Comparison of ENCODE assay signal across 22 cellular contexts in genomic region chr5:7397935-7398334, GRCh38. TPM values are rescaled to one million over a fixed set of nuclear protein-coding genes. Genes with fewer than 3 reads are reported as not detected.
DNase-seq lines count a peak whose midpoint lies in the region; ATAC-seq and TF ChIP-seq lines count a peak whose summit lies in the region.
"Had no signal": no experiment of that assay in that cellular context is flagged by ENCODE, and none has a peak within 500 bp of the region (broad histone marks: within the 10 kb centered on the region; RNA-seq: fewer than 3 reads in every experiment).

No MANE protein-coding gene starts in this region.

- ATAC-seq in GM23338 (no peak), omental fat pad (ENCODE audit: low FRiP score) (no peak)
- no peak for ATAC-seq in stimulated activated effector memory CD8-positive, alpha-beta T cell treated with anti-CD3 and anti-CD28 coated beads, Interleukin-12 subunit alpha, Interleukin-12 subunit beta, amount 100 ng/mL, for 72 hours
- ATAC-seq: left ventricle myocardium superior; natural killer cell treated with Interleukin-12 subunit alpha and Interleukin-12 subunit beta and Interleukin-15 and Interleukin-18, amount 100 ng/mL, for 72 hours; T-cell had no signal

- H3K4me3 ChIP-seq in GM23338 = peak overlapping the region; percentile 95
- H3K4me3 ChIP-seq in lower leg skin (ENCODE audit: low read depth, poor library complexity, severe bottlenecking) = no peak overlapping the region
- H3K4me3 ChIP-seq: heart right ventricle, tibial nerve had no signal

- H3K79me2 ChIP-seq in GM23338 (replicated peaks; ENCODE audit: insufficient read depth) = peaks cover 86% of the 10 kb centered on the region

- peaks cover 63% of the 10 kb centered on the region for H3K4me1 ChIP-seq in GM23338 (ENCODE audit: insufficient read depth)

- H3K27ac ChIP-seq in GM23338 (ENCODE audit: low read depth) (peak overlapping the region; percentile 68), cingulate gyrus (ENCODE audit: low read depth, low read length) (peak overlapping the region; percentile 51)
- H3K27ac ChIP-seq: heart right ventricle, sigmoid colon, stomach, tibial nerve had no signal

- H3K4me2 ChIP-seq in GM23338 = peak overlapping the region; percentile 81

- H3K27me3 ChIP-seq in GM23338 (ENCODE audit: insufficient read depth) = no peaks in the 10 kb centered on the region

- H3K27ac Mint-ChIP-seq in GM23338 = no peak overlapping the region
- no peak overlapping the region for H3K27ac Mint-ChIP-seq in stimulated activated effector memory CD8-positive, alpha-beta T cell treated with anti-CD3 and anti-CD28 coated beads, Interleukin-12 subunit alpha, Interleukin-12 subunit beta, amount 100 ng/mL, for 72 hours
- H3K27ac Mint-ChIP-seq: CD14-positive monocyte; natural killer cell treated with Interleukin-12 subunit alpha and Interleukin-12 subunit beta and Interleukin-15 and Interleukin-18, amount 100 ng/mL, for 72 hours; T-cell had no signal

- TF ChIP-seq POLR2A in lower leg skin (IDR thresholded peaks at IDR 0.05) = no peak

- H3K9me3 Mint-ChIP-seq in GM23338 = no peaks in the 10 kb centered on the region
- H3K9me3 Mint-ChIP-seq in stimulated activated effector memory CD8-positive, alpha-beta T cell treated with anti-CD3 and anti-CD28 coated beads, Interleukin-12 subunit alpha, Interleukin-12 subunit beta, amount 100 ng/mL, for 72 hours = no peaks in the 10 kb centered on the region

- H3K4me3 Mint-ChIP-seq in GM23338 = peak overlapping the region; percentile 87
- H3K4me3 Mint-ChIP-seq in stimulated activated effector memory CD8-positive, alpha-beta T cell treated with anti-CD3 and anti-CD28 coated beads, Interleukin-12 subunit alpha, Interleukin-12 subunit beta, amount 100 ng/mL, for 72 hours = no peak overlapping the region
- H3K4me3 Mint-ChIP-seq: natural killer cell treated with Interleukin-12 subunit alpha and Interleukin-12 subunit beta and Interleukin-15 and Interleukin-18, amount 100 ng/mL, for 72 hours had no signal

- H3F3A ChIP-seq in GM23338 (replicated peaks; ENCODE audit: low read depth) = no peaks in the 10 kb centered on the region

- intact Hi-C loops in lower leg skin (cut with DNase I; ENCODE audit: low total_unique reads) = loop anchor here (10.0 kb wide), 2 partner anchors 347 to 633 kb away; no protein-coding TSS in a partner anchor

- H3K9me2 ChIP-seq in GM23338 (ENCODE audit: insufficient read depth) = no peaks in the 10 kb centered on the region

- no peak overlapping the region for H2AFZ ChIP-seq in GM23338

- TF ChIP-seq CTCF in GM23338 (conservative IDR thresholded peaks at IDR 0.05; ENCODE audit: low read depth in 2 of 2) (no peak), lower leg skin (IDR thresholded peaks at IDR 0.05) (no peak), omental fat pad (IDR thresholded peaks at IDR 0.05) (no peak)

- no peaks in the 10 kb centered on the region; the same call in 1 of the 2 replicates for H3K36me3 ChIP-seq in GM23338 (ENCODE audit: insufficient read depth)
- H3K36me3 ChIP-seq: heart right ventricle, sigmoid colon, stomach, tibial nerve had no signal

- peaks cover 18% of the 10 kb centered on the region for H3K27me3 Mint-ChIP-seq in GM23338 (ENCODE audit: insufficient read depth, low read depth, poor library complexity)

- H3K4me1 Mint-ChIP-seq in GM23338 = peaks cover 64% of the 10 kb centered on the region
- H3K4me1 Mint-ChIP-seq in stimulated activated effector memory CD8-positive, alpha-beta T cell treated with anti-CD3 and anti-CD28 coated beads, Interleukin-12 subunit alpha, Interleukin-12 subunit beta, amount 100 ng/mL, for 72 hours = no peaks in the 10 kb centered on the region

- peaks cover 7% of the 10 kb centered on the region; the same call in 1 of the 3 replicates for H3K36me3 Mint-ChIP-seq in GM23338 (ENCODE audit: low read depth)
- H3K36me3 Mint-ChIP-seq in stimulated activated effector memory CD8-positive, alpha-beta T cell treated with anti-CD3 and anti-CD28 coated beads, Interleukin-12 subunit alpha, Interleukin-12 subunit beta, amount 100 ng/mL, for 72 hours = no peaks in the 10 kb centered on the region
- H3K36me3 Mint-ChIP-seq: natural killer cell treated with Interleukin-12 subunit alpha and Interleukin-12 subunit beta and Interleukin-15 and Interleukin-18, amount 100 ng/mL, for 72 hours; T-cell had no signal

- DNase-seq in GM23338 (ENCODE audit: low spot score) = no peak
- peak; percentile 77 for DNase-seq in NCI-H1105 treated with DMSO at 0.1 percent for 48 hours (lab: John Stamatoyannopoulos, UW)
- DNase-seq in myocyte (ENCODE audit: low read depth) = peak; percentile 6
- no peak for DNase-seq in lower leg skin (ENCODE audit: low spot score in 2 of 2)
- no peak for DNase-seq in SW 1271 (lab: John Stamatoyannopoulos, UW)
- DNase-seq in omental fat pad (ENCODE audit: low spot score) = no peak
- DNase-seq in stimulated activated effector memory CD8-positive, alpha-beta T cell treated with anti-CD3 and anti-CD28 coated beads, Interleukin-12 subunit alpha, Interleukin-12 subunit beta, amount 100 ng/mL, for 72 hours (ENCODE audit: low spot score in 2 of 2) = no peak
- DNase-seq: activated gamma-delta T cell; activated T-cell treated with anti-CD3 and anti-CD28 coated beads, Interleukin-2, amount 50 U/mL, for 1 hour; cerebellar nuclear complex; heart right ventricle; left ventricle myocardium superior; NCI-H146; sigmoid colon; stomach; T-cell had no signal

- H4K20me1 ChIP-seq in GM23338 (replicated peaks; ENCODE audit: insufficient read depth) = peaks cover 9% of the 10 kb centered on the region; the same call in 1 of the 2 replicates

TF ChIP-seq in GM23338, 12 proteins besides CTCF, POLR2A, EP300 and RAD21 (continues in another document):
- TF ChIP-seq NANOG (IDR thresholded peaks at IDR 0.05; ENCODE audit: borderline replicate concordance) = no peak
- TF ChIP-seq ZNF462 (CRISPR knock-in tag; IDR thresholded peaks at IDR 0.05) = no peak
- no peak for TF ChIP-seq ZNF114 (CRISPR knock-in tag; IDR thresholded peaks at IDR 0.05)

RNA-seq across cellular contexts. Expression of gene ADCY2, which starts 2.0 kb away (rescaled TPM):
- total RNA-seq in GM23338 (2014; rRNA removed; shearing (Covaris generic)) = 49.3 and 74.9 TPM in 2 replicates
- polyA plus RNA-seq in GM23338 (2016; fragmentation: Nextera tagmentation; extraction: Ambion mirVana) = 20.0 and 23.8 TPM in 2 replicates
- total RNA-seq in myocyte = not detected in 2 replicates
- polyA plus RNA-seq in myocyte (2012) = not detected
- 10 to 100 TPM in 1 of 4 donors, 1 to 10 TPM in 3; 7.3 to 11.5 (median 8.2) TPM for total RNA-seq in lower leg skin
- total RNA-seq in omental fat pad = 1 to 10 TPM; 1.1 to 2.4 (median 1.7) TPM
- total RNA-seq: MCF 10A; natural killer cell treated with Interleukin-12 subunit alpha and Interleukin-12 subunit beta and Interleukin-15 and Interleukin-18, amount 100 ng/mL, for 72 hours had no signal
- polyA plus RNA-seq: AG04450, CD14-positive monocyte had no signal

Comparison
In these comparisons a context has a peak if more than half of its experiments do, and no peak if none do; other contexts are left out.
1. DNase-seq: peak in NCI-H1105 treated with DMSO at 0.1 percent for 48 hours (single experiment) and myocyte (single experiment); none in GM23338 (single experiment), lower leg skin (0 of 2), SW 1271 (0 of 2), omental fat pad (single experiment) and stimulated activated effector memory CD8-positive, alpha-beta T cell treated with anti-CD3 and anti-CD28 coated beads, Interleukin-12 subunit alpha, Interleukin-12 subunit beta, amount 100 ng/mL, for 72 hours (0 of 2).